Comparison of ENCODE assay signal across 3 cellular contexts in genomic region chr17:10369239-10369638, GRCh38.
A peak's percentile ranks its signal among the peaks of the same experiment; 100 is the strongest.
TF ChIP-seq lines count a peak whose summit lies in the region.

No MANE protein-coding gene starts in this region.

TF ChIP-seq in A549, 52 proteins besides CTCF, POLR2A, EP300 and RAD21:
- TF ChIP-seq MAFK (IDR thresholded peaks at IDR 0.05; ENCODE audit: partially characterized antibody): peak; percentile 81
- no peak for TF ChIP-seq ZC3H11A (IDR thresholded peaks at IDR 0.05)
- TF ChIP-seq PHF8 (IDR thresholded peaks at IDR 0.05; ENCODE audit: borderline replicate concordance, low read depth): no peak

TF ChIP-seq in IMR-90, 13 proteins besides CTCF, POLR2A, EP300 and RAD21:
- TF ChIP-seq CEBPB (IDR thresholded peaks at IDR 0.05; ENCODE audit: low read depth, low read length): no peak
- TF ChIP-seq MAFK (IDR thresholded peaks at IDR 0.05; ENCODE audit: low read depth, low read length): peak; percentile 55
- no peak for TF ChIP-seq BHLHE40 (IDR thresholded peaks at IDR 0.05; ENCODE audit: low read depth, low read length)
- TF ChIP-seq ELK1 (IDR thresholded peaks at IDR 0.05; ENCODE audit: borderline replicate concordance, low read depth, low read length): no peak
- no peak for TF ChIP-seq MAZ (IDR thresholded peaks at IDR 0.05; ENCODE audit: borderline replicate concordance, low read depth, low read length)
- TF ChIP-seq USF2 (IDR thresholded peaks at IDR 0.05; ENCODE audit: low read depth, low read length): no peak
- no peak for TF ChIP-seq SMC3 (IDR thresholded peaks at IDR 0.05; ENCODE audit: low read depth, low read length)
- no peak for TF ChIP-seq FOS (IDR thresholded peaks at IDR 0.05; ENCODE audit: low read depth, low read length)

TF ChIP-seq in K562, 482 proteins besides CTCF, POLR2A, EP300 and RAD21:
- TF ChIP-seq MCM3 (IDR thresholded peaks at IDR 0.05) (no peak), ZNF316 (IDR thresholded peaks at IDR 0.05) (peak; percentile 45; the same call in 1 of the 2 replicates), MAFF (IDR thresholded peaks at IDR 0.05; ENCODE audit: low read length) (0 out of 2 replicates have a peak, but pooled peaks have one; percentile 5), MAFG (tag; conservative IDR thresholded peaks at IDR 0.05) (no peak), DDX20 (tag; IDR thresholded peaks at IDR 0.05; ENCODE audit: low read depth) (no peak)
